Comparison of ENCODE assay signal across 1 cellular context in the genomic region with DNA sequence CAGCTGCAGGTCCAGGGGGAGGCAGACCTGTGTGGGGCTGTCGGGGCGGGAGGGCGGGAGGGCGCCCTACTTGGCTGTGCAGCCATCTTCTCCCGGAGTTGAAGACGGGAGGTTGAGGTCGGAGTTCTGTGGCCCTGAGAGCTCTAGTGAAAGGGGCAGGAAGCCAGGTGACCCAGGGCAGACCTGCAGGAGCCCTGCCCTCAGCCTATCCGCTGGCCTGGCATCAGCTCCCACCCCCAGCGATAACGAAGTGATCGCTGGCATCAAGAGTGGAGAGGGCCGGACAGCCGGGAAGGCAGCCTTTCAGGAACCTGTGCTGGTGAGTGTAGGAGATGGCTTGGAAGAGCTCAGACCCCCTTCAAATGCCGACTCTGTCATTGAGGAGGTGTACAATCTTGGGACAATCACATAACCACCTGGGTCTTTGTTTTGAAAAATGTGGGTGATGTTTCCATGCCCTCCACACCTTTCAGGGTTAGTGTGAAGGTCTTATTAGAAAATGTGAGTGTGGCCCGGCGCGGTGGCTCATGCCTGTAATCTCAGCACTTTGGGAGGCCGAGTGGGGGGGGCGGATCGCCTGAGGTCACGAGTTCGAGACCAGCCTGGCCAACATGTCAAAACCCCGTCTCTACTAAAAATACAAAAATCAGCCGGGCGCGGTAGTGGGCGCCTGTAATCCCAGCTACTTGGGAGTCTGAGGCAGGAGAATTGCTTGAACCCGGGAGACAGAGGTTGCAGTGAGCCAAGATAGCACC.
TF ChIP-seq lines count a peak whose summit lies in the region.

No MANE protein-coding gene starts in this region.

TF ChIP-seq in A549, 52 proteins besides CTCF, POLR2A, EP300 and RAD21:
- TF ChIP-seq, protein P1, sequence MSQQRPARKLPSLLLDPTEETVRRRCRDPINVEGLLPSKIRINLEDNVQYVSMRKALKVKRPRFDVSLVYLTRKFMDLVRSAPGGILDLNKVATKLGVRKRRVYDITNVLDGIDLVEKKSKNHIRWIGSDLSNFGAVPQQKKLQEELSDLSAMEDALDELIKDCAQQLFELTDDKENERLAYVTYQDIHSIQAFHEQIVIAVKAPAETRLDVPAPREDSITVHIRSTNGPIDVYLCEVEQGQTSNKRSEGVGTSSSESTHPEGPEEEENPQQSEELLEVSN (IDR thresholded peaks at IDR 0.05; ENCODE audit: borderline replicate concordance, low read depth): no peak
- no peak for TF ChIP-seq TP53 (CRISPR knock-in tag; IDR thresholded peaks at IDR 0.05)
- no peak for TF ChIP-seq HEYL (CRISPR knock-in tag; IDR thresholded peaks at IDR 0.05)
- TF ChIP-seq TFCP2L1 (CRISPR knock-in tag; IDR thresholded peaks at IDR 0.05): no peak
- no peak for TF ChIP-seq SMC3 (IDR thresholded peaks at IDR 0.05)
- TF ChIP-seq NPAS2 (CRISPR knock-in tag; IDR thresholded peaks at IDR 0.05; ENCODE audit: borderline replicate concordance): no peak
- TF ChIP-seq MYC (IDR thresholded peaks at IDR 0.05; ENCODE audit: borderline replicate concordance, low read length): no peak
- TF ChIP-seq FOSL2 (IDR thresholded peaks at IDR 0.05): no peak
- TF ChIP-seq FOSL2 (CRISPR knock-in tag; IDR thresholded peaks at IDR 0.05): no peak
- TF ChIP-seq ESRRA (IDR thresholded peaks at IDR 0.05; ENCODE audit: borderline replicate concordance, low read length): no peak
- no peak for TF ChIP-seq FOXS1 (CRISPR knock-in tag; IDR thresholded peaks at IDR 0.05)
- TF ChIP-seq BCL3 (IDR thresholded peaks at IDR 0.05): no peak
- TF ChIP-seq RCOR1 (IDR thresholded peaks at IDR 0.05; ENCODE audit: low read depth, low read length): no peak
- no peak for TF ChIP-seq EHF (CRISPR knock-in tag; IDR thresholded peaks at IDR 0.05)
- no peak for TF ChIP-seq NFE2L2 (conservative IDR thresholded peaks at IDR 0.05; ENCODE audit: low read length)
- TF ChIP-seq PHF8 (IDR thresholded peaks at IDR 0.05; ENCODE audit: borderline replicate concordance, low read depth): no peak
- TF ChIP-seq KDM5A (IDR thresholded peaks at IDR 0.05): no peak
- TF ChIP-seq, protein P2, sequence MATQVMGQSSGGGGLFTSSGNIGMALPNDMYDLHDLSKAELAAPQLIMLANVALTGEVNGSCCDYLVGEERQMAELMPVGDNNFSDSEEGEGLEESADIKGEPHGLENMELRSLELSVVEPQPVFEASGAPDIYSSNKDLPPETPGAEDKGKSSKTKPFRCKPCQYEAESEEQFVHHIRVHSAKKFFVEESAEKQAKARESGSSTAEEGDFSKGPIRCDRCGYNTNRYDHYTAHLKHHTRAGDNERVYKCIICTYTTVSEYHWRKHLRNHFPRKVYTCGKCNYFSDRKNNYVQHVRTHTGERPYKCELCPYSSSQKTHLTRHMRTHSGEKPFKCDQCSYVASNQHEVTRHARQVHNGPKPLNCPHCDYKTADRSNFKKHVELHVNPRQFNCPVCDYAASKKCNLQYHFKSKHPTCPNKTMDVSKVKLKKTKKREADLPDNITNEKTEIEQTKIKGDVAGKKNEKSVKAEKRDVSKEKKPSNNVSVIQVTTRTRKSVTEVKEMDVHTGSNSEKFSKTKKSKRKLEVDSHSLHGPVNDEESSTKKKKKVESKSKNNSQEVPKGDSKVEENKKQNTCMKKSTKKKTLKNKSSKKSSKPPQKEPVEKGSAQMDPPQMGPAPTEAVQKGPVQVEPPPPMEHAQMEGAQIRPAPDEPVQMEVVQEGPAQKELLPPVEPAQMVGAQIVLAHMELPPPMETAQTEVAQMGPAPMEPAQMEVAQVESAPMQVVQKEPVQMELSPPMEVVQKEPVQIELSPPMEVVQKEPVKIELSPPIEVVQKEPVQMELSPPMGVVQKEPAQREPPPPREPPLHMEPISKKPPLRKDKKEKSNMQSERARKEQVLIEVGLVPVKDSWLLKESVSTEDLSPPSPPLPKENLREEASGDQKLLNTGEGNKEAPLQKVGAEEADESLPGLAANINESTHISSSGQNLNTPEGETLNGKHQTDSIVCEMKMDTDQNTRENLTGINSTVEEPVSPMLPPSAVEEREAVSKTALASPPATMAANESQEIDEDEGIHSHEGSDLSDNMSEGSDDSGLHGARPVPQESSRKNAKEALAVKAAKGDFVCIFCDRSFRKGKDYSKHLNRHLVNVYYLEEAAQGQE (IDR thresholded peaks at IDR 0.05): no peak
- TF ChIP-seq, protein P3, sequence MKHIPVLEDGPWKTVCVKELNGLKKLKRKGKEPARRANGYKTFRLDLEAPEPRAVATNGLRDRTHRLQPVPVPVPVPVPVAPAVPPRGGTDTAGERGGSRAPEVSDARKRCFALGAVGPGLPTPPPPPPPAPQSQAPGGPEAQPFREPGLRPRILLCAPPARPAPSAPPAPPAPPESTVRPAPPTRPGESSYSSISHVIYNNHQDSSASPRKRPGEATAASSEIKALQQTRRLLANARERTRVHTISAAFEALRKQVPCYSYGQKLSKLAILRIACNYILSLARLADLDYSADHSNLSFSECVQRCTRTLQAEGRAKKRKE (CRISPR knock-in tag; IDR thresholded peaks at IDR 0.05; ENCODE audit: low read depth): no peak
- no peak for TF ChIP-seq RARB (CRISPR knock-in tag; IDR thresholded peaks at IDR 0.05)
- TF ChIP-seq BHLHE40 (IDR thresholded peaks at IDR 0.05; ENCODE audit: low read depth, low read length): no peak
